In genomic region chr2:33441235-33441810, GRCh38 we compare ENCODE assay signal across 8 cellular contexts. TPM values are rescaled to one million over a fixed set of nuclear protein-coding genes. Genes with fewer than 3 reads are reported as not detected.
DNase-seq lines count a peak whose midpoint lies in the region; ATAC-seq, FAIRE-seq and TF ChIP-seq lines count a peak whose summit lies in the region.

No MANE protein-coding gene starts in this region.

- FAIRE-seq in H54 (lab: Jason Lieb, UNC) (peak; percentile 80), pancreas (lab: Jason Lieb, UNC) (no peak)

- H3K4me3 ChIP-seq in breast epithelium (no peak overlapping the region), NB4 (ENCODE audit: low read depth, low read length) (no peak overlapping the region), pancreas (no peak overlapping the region)

- CTCF ChIA-PET in MCF 10A (lab: Yijun Ruan, JAX), result interaction anchor here (0.6 to 3.1 kb wide), 31 partner anchors 9 to 892 kb away, joined by 3 to 19 read pairs (median 4); no protein-coding TSS in a partner anchor
- CTCF ChIA-PET in WTC11 (lab: Charles Lee), result interaction anchor here (0.6 to 1.7 kb wide), 21 partner anchors 9 to 668 kb away, joined by 3 to 19 read pairs (median 4); partner anchors contain the start of gene LTBP1

- H3K27ac Mint-ChIP-seq in MCF 10A (ENCODE audit: low read depth, unreplicated experiment) (no peak overlapping the region), WTC11 (no peak overlapping the region)

- no peaks in the 10 kb centered on the region for H3K4me1 Mint-ChIP-seq in MCF 10A (ENCODE audit: insufficient read depth, unreplicated experiment)
- peaks cover 12% of the 10 kb centered on the region for H3K4me1 Mint-ChIP-seq in WTC11

- H3K36me3 Mint-ChIP-seq in MCF 10A (ENCODE audit: insufficient read depth, unreplicated experiment) (no peaks in the 10 kb centered on the region), WTC11 (no peaks in the 10 kb centered on the region)

- ATAC-seq in WTC11, result peak; percentile 96
- peak; percentile 83 for ATAC-seq in foreskin keratinocyte
- ATAC-seq in pancreas, result peak; percentile 56 to 87 (median 83)
- ATAC-seq in HG03045 (IDR thresholded peaks at IDR 0.05; ENCODE audit: unreplicated experiment), result no peak

- no peaks in the 10 kb centered on the region for H3K9me3 ChIP-seq in breast epithelium
- no peaks in the 10 kb centered on the region for H3K9me3 ChIP-seq in pancreas

- H3K4me3 Mint-ChIP-seq in MCF 10A (ENCODE audit: unreplicated experiment), result no peak overlapping the region
- no peak overlapping the region for H3K4me3 Mint-ChIP-seq in WTC11

- TF ChIP-seq CTCF in MCF 10A (IDR thresholded peaks at IDR 0.05; ENCODE audit: unreplicated experiment) (peak; percentile 80), breast epithelium (IDR thresholded peaks at IDR 0.05) (peak in 1 of 3 donors; percentile 58), NB4 (IDR thresholded peaks at IDR 0.05; ENCODE audit: low read depth, low read length) (peak; percentile 78), WTC11 (IDR thresholded peaks at IDR 0.05) (peak; percentile 19; the same call in 1 of the 2 replicates), foreskin keratinocyte (conservative IDR thresholded peaks at IDR 0.05) (peak; percentile 80), pancreas (IDR thresholded peaks at IDR 0.05) (peak in 3 of 4 donors; percentile 23 to 43 (median 31))

- intact Hi-C loops in MCF 10A (cut with micrococcal nuclease) (loop anchor here (1.0 to 10.0 kb wide), 5 partner anchors 28 to 887 kb away; no protein-coding TSS in a partner anchor), breast epithelium (cut with DNase I; ENCODE audit: low total_unique reads) (no loop called here), pancreas (cut with DNase I) (no loop called here)

- TF ChIP-seq POLR2A in breast epithelium (IDR thresholded peaks at IDR 0.05), result no peak
- TF ChIP-seq POLR2A in H54 (IDR thresholded peaks at IDR 0.05; ENCODE audit: low read depth, low read length), result no peak
- no peak for TF ChIP-seq POLR2A in NB4 (IDR thresholded peaks at IDR 0.05; ENCODE audit: extremely low read depth, insufficient read length)

- H3K9me3 Mint-ChIP-seq in MCF 10A (ENCODE audit: unreplicated experiment) (no peaks in the 10 kb centered on the region), WTC11 (no peaks in the 10 kb centered on the region)

- 24 to 29% methylated on average over 3 of the region's 3 CpGs for WGBS in pancreas, 2 donors

- no peaks in the 10 kb centered on the region for H3K27me3 ChIP-seq in breast epithelium
- H3K27me3 ChIP-seq in foreskin keratinocyte, result no peaks in the 10 kb centered on the region
- no peaks in the 10 kb centered on the region for H3K27me3 ChIP-seq in pancreas

- no TSS peak for BruUV-seq in MCF 10A (replicated peaks; lab: Mats Ljungman, UMichigan)

- no peaks in the 10 kb centered on the region for H3K27me3 Mint-ChIP-seq in MCF 10A (ENCODE audit: insufficient read depth, unreplicated experiment)
- no peaks in the 10 kb centered on the region for H3K27me3 Mint-ChIP-seq in WTC11 (ENCODE audit: low read depth)

- H3K4me1 ChIP-seq in breast epithelium, result no peaks in the 10 kb centered on the region
- no peaks in the 10 kb centered on the region for H3K4me1 ChIP-seq in foreskin keratinocyte
- H3K4me1 ChIP-seq in pancreas, result no peaks in the 10 kb centered on the region

- POLR2A ChIA-PET in MCF 10A (lab: Yijun Ruan, JAX), result interaction anchor here (1.2 kb wide), 1 partner anchor 174 kb away, joined by 3 read pairs; no protein-coding TSS in a partner anchor
- POLR2A ChIA-PET in WTC11 (lab: Charles Lee), result no interaction called here

- H3K27ac ChIP-seq in breast epithelium (no peak overlapping the region), foreskin keratinocyte (no peak overlapping the region), pancreas (no peak overlapping the region)

- no peaks in the 10 kb centered on the region for H3K36me3 ChIP-seq in breast epithelium
- H3K36me3 ChIP-seq in pancreas, result no peaks in the 10 kb centered on the region

- DNase-seq in MCF 10A (ENCODE audit: unreplicated experiment) (peak; percentile 71), breast epithelium (ENCODE audit: low spot score in 2 of 2) (no peak), H54 (ENCODE audit: insufficient read length, low spot score) (peak; percentile 15), NB4 (ENCODE audit: low read depth) (peak; percentile 75), WTC11 (ENCODE audit: low spot score) (peak; percentile 52), foreskin keratinocyte (peak; percentile 8 to 45), pancreas (peak in 3 of 6 donors; percentile 7 to 39 (median 27))

TF ChIP-seq in WTC11, 78 proteins besides CTCF, POLR2A, EP300 and RAD21 (continues in another document):
- TF ChIP-seq SOX15 (CRISPR knock-in tag; IDR thresholded peaks at IDR 0.05) (no peak), HMGXB4 (CRISPR knock-in tag; IDR thresholded peaks at IDR 0.05) (no peak), NFYB (CRISPR knock-in tag; conservative IDR thresholded peaks at IDR 0.05; ENCODE audit: low read depth) (no peak), ZNF532 (CRISPR knock-in tag; IDR thresholded peaks at IDR 0.05; ENCODE audit: borderline replicate concordance) (no peak), E2F5 (CRISPR knock-in tag; IDR thresholded peaks at IDR 0.05) (no peak), ZBTB21 (CRISPR knock-in tag; IDR thresholded peaks at IDR 0.05; ENCODE audit: borderline replicate concordance) (no peak), ERG (CRISPR knock-in tag; IDR thresholded peaks at IDR 0.05) (no peak), EMX1 (CRISPR knock-in tag; IDR thresholded peaks at IDR 0.05) (no peak), ESRRA (CRISPR knock-in tag; IDR thresholded peaks at IDR 0.05; ENCODE audit: borderline replicate concordance) (no peak), CREB1 (CRISPR knock-in tag; IDR thresholded peaks at IDR 0.05) (no peak)

RNA-seq across cellular contexts. Expression of gene RASGRP3, which starts 35.1 kb away (rescaled TPM):
- 0.26 TPM in 1 of 2 replicates, not detected in the other for total RNA-seq in MCF 10A (2022)
- 10 to 100 TPM in 2 of 3 donors, 1 to 10 TPM in 1; 9.3 to 23.9 (median 13.1) TPM for total RNA-seq in breast epithelium
- 0.11 to 0.23 TPM (median 0.14 TPM) in 3 replicates for total RNA-seq in WTC11 (2021)
- total RNA-seq in foreskin keratinocyte, result 0.25 and 0.61 TPM in 2 replicates
- 0.19 and 0.22 TPM in 2 replicates for polyA plus RNA-seq in foreskin keratinocyte
- 10 to 100 TPM in 2 of 6 donors, 1 to 10 TPM in 3, under 1 TPM in 1; 0.92 to 14.9 (median 3.0) TPM for total RNA-seq in pancreas
- polyA plus RNA-seq in pancreas, result 1 to 10 TPM; 2.1 to 3.4 TPM

Comparison
In these comparisons a context has a peak if more than half of its experiments do, and no peak if none do; other contexts are left out.
1. DNase-seq: peak in MCF 10A (single experiment), H54 (single experiment), NB4 (single experiment), WTC11 (single experiment) and foreskin keratinocyte (2 of 2); none in breast epithelium (0 of 2).